Comparison of ENCODE assay signal across 23 cellular contexts in genomic region chr7:77459311-77459726, GRCh38. TPM values are rescaled to one million over a fixed set of nuclear protein-coding genes. Genes with fewer than 3 reads are reported as not detected.
DNase-seq lines count a peak whose midpoint lies in the region; ATAC-seq, FAIRE-seq and TF ChIP-seq lines count a peak whose summit lies in the region.
"Had no signal": no experiment of that assay in that cellular context is flagged by ENCODE, and none has a peak within 500 bp of the region (broad histone marks: within the 10 kb centered on the region; RNA-seq: fewer than 3 reads in every experiment).

No MANE protein-coding gene starts in this region.

- H3K27me3 ChIP-seq in HepG2 (ENCODE audit: control insufficient read depth in 1 of 2, insufficient read depth in 2 of 2, low read length in 2 of 2), result no peaks in the 10 kb centered on the region
- no peaks in the 10 kb centered on the region for H3K27me3 ChIP-seq in right lobe of liver
- H3K27me3 ChIP-seq in neutrophil, result no peaks in the 10 kb centered on the region
- H3K27me3 ChIP-seq: Peyer's patch had no signal

- peak; percentile 77 for FAIRE-seq in HepG2 (lab: Jason Lieb, UNC)
- FAIRE-seq: GM12878, GM18507 had no signal

- no peak overlapping the region for H3K9ac ChIP-seq in HepG2 (ENCODE audit: insufficient read depth, low read depth, low read length)
- H3K9ac ChIP-seq: GM23248, KMS-11 had no signal

- no peaks in the 10 kb centered on the region for H3K27me3 Mint-ChIP-seq in activated CD4-positive, alpha-beta T cell treated with anti-CD3 and anti-CD28 coated beads for 36 hours

- no peak overlapping the region for H2AFZ ChIP-seq in HepG2 (ENCODE audit: low read length)
- H2AFZ ChIP-seq in OCI-LY7 (ENCODE audit: low read length), result no peak overlapping the region
- H2AFZ ChIP-seq: GM23248 had no signal

- H3K79me2 ChIP-seq in HepG2 (ENCODE audit: insufficient read depth, low read length), result no peaks in the 10 kb centered on the region
- H3K79me2 ChIP-seq in OCI-LY7 (ENCODE audit: insufficient read depth, low read depth, low read length), result no peaks in the 10 kb centered on the region

- BruUV-seq in HepG2 (replicated peaks; lab: Mats Ljungman, UMichigan) (TSS peak; percentile 68), OCI-LY7 (replicated peaks; lab: Mats Ljungman, UMichigan) (no TSS peak)

- in situ Hi-C loops in HepG2 (cut with HindIII; ENCODE audit: extremely low pct_ligation_motif_present, low pct_unique_long_range_greater_than_20kb), result loop anchor here (5.0 kb wide), 1 partner anchor 78 kb away; the partner anchor contains the start of gene PTPN12

- ATAC-seq in HepG2 (peak; percentile 59), right lobe of liver (no peak), GM21526 (IDR thresholded peaks at IDR 0.05; ENCODE audit: low FRiP score, unreplicated experiment) (no peak)
- ATAC-seq in activated CD4-positive, alpha-beta T cell treated with anti-CD3 and anti-CD28 coated beads for 36 hours, result no peak
- ATAC-seq: GM12878, Right ventricle myocardium inferior had no signal

- 0% methylated on average over 2 of the region's 2 CpGs for WGBS in HepG2 (ENCODE audit: low lambda C conversion rate)
- 50% methylated on average over 2 of the region's 2 CpGs for WGBS in right lobe of liver (ENCODE audit: insufficient coverage, low coverage, low lambda C conversion rate, missing lambda C conversion rate)

- H3K36me3 ChIP-seq in HepG2 (replicated peaks in 1 of 2; ENCODE audit: control insufficient read depth in 1 of 2, insufficient read depth in 2 of 2, low read length in 2 of 2), result no peaks in the 10 kb centered on the region
- no peaks in the 10 kb centered on the region for H3K36me3 ChIP-seq in right lobe of liver
- H3K36me3 ChIP-seq in neutrophil, result no peaks in the 10 kb centered on the region
- no peaks in the 10 kb centered on the region for H3K36me3 ChIP-seq in OCI-LY7 (ENCODE audit: insufficient read depth, low read length)
- H3K36me3 ChIP-seq: Peyer's patch had no signal

- H3K27ac ChIP-seq in HepG2 (ENCODE audit: extremely low read length, insufficient read depth, low read length) (peak overlapping the region; percentile 68), right lobe of liver (no peak overlapping the region), neutrophil (peak overlapping the region; percentile 13), OCI-LY7 (ENCODE audit: low read depth, low read length, poor library complexity, severe bottlenecking) (no peak overlapping the region)
- H3K27ac ChIP-seq: GM23248, KMS-11, Peyer's patch, SK-N-MC had no signal

- H4K20me1 ChIP-seq in HepG2 (ENCODE audit: insufficient read depth, low read length) (no peaks in the 10 kb centered on the region), OCI-LY7 (ENCODE audit: insufficient read depth, low read length) (no peaks in the 10 kb centered on the region)

- no peak for TF ChIP-seq RAD21 in HepG2 (CRISPR knock-in tag; IDR thresholded peaks at IDR 0.05)

- H3K4me3 ChIP-seq in HepG2 (replicated peaks in 1 of 3; ENCODE audit: insufficient read depth in 1 of 3, low read depth in 2 of 3, low read length in 3 of 3) (peak overlapping the region in 2 of 3 experiments; percentile 5 to 23; a peak in 2 of 6 replicates), right lobe of liver (no peak overlapping the region), neutrophil (ENCODE audit: low read depth in 1 of 2, low read length in 1 of 2) (no peak overlapping the region), OCI-LY7 (ENCODE audit: low read depth, low read length, poor library complexity, severe bottlenecking) (no peak overlapping the region)
- H3K4me3 ChIP-seq: GM12878, GM23248, Peyer's patch, SK-N-MC had no signal

- H3K9me3 ChIP-seq in HepG2 (ENCODE audit: low read length) (no peaks in the 10 kb centered on the region), right lobe of liver (no peaks in the 10 kb centered on the region), neutrophil (no peaks in the 10 kb centered on the region), OCI-LY7 (ENCODE audit: low read length) (no peaks in the 10 kb centered on the region)
- H3K9me3 ChIP-seq: Peyer's patch had no signal

- H3K36me3 Mint-ChIP-seq in activated CD4-positive, alpha-beta T cell treated with anti-CD3 and anti-CD28 coated beads for 36 hours (ENCODE audit: low read depth), result no peaks in the 10 kb centered on the region

- TF ChIP-seq CTCF in HepG2 (CRISPR knock-in tag; IDR thresholded peaks at IDR 0.05) (no peak), right lobe of liver (IDR thresholded peaks at IDR 0.05) (no peak), neutrophil (IDR thresholded peaks at IDR 0.05) (no peak), OCI-LY7 (conservative IDR thresholded peaks at IDR 0.05; ENCODE audit: low read length) (no peak)

- POLR2A ChIA-PET in HepG2 (lab: Yijun Ruan, JAX), result no interaction called here
- POLR2A ChIA-PET in activated CD4-positive, alpha-beta T cell treated with anti-CD3 and anti-CD28 coated beads for 36 hours (lab: Charles Lee), result no interaction called here
- POLR2A ChIA-PET in OCI-LY7 (lab: Charles Lee), result interaction anchor here (0.7 kb wide), 1 partner anchor 19 kb away, joined by 4 read pairs; no protein-coding TSS in a partner anchor

- H3K4me3 Mint-ChIP-seq in activated CD4-positive, alpha-beta T cell treated with anti-CD3 and anti-CD28 coated beads for 36 hours, result no peak overlapping the region

- H3K9me2 ChIP-seq in OCI-LY7 (ENCODE audit: insufficient read depth, low read length), result no peaks in the 10 kb centered on the region

- H3K27ac Mint-ChIP-seq in activated CD4-positive, alpha-beta T cell treated with anti-CD3 and anti-CD28 coated beads for 36 hours, result no peak overlapping the region

- peaks cover 9% of the 10 kb centered on the region for H3K4me1 Mint-ChIP-seq in activated CD4-positive, alpha-beta T cell treated with anti-CD3 and anti-CD28 coated beads for 36 hours

- H3K4me1 ChIP-seq in HepG2 (ENCODE audit: insufficient read depth, low read length) (peaks cover 76% of the 10 kb centered on the region), right lobe of liver (no peaks in the 10 kb centered on the region), neutrophil (ENCODE audit: control insufficient read depth in 1 of 2, insufficient read depth in 1 of 2, low read depth in 1 of 2, low read length in 1 of 2) (peaks cover 71 to 73% of the 10 kb centered on the region in 2 experiments), OCI-LY7 (ENCODE audit: insufficient read depth, low read length, poor library complexity, severe bottlenecking) (no peaks in the 10 kb centered on the region)
- H3K4me1 ChIP-seq: Peyer's patch had no signal

- TF ChIP-seq POLR2A in HepG2 (IDR thresholded peaks at IDR 0.05; ENCODE audit: insufficient read depth in 1 of 2, low read depth in 2 of 2, low read length in 2 of 2) (no peak), right lobe of liver (IDR thresholded peaks at IDR 0.05) (no peak)

- H3K9me3 Mint-ChIP-seq in activated CD4-positive, alpha-beta T cell treated with anti-CD3 and anti-CD28 coated beads for 36 hours (ENCODE audit: low read depth), result no peaks in the 10 kb centered on the region

- intact Hi-C loops in HepG2 (cut with micrococcal nuclease; ENCODE audit: unreplicated experiment) (loop anchor here (2.0 kb wide), 1 partner anchor 51 kb away; no protein-coding TSS in a partner anchor), right lobe of liver (cut with DNase I) (no loop called here), OCI-LY7 (cut with micrococcal nuclease; ENCODE audit: unreplicated experiment) (no loop called here)
- intact Hi-C loops in activated CD4-positive, alpha-beta T cell treated with anti-CD3 and anti-CD28 coated beads for 36 hours (cut with DNase I, micrococcal nuclease), result no loop called here

- H3K4me2 ChIP-seq in HepG2 (ENCODE audit: low read depth, low read length), result peak overlapping the region; percentile 70
- H3K4me2 ChIP-seq in OCI-LY7 (ENCODE audit: low read length), result no peak overlapping the region
- H3K4me2 ChIP-seq: KMS-11 had no signal

- CTCF ChIA-PET in HepG2 (lab: Yijun Ruan, JAX; ENCODE audit: low intra/inter-chr PET ratio, low total read pairs) (no interaction called here), OCI-LY7 (lab: Charles Lee; ENCODE audit: unreplicated experiment) (no interaction called here)
- CTCF ChIA-PET in activated CD4-positive, alpha-beta T cell treated with anti-CD3 and anti-CD28 coated beads for 36 hours (lab: Charles Lee), result interaction anchor here (1.4 kb wide), 1 partner anchor 45 kb away, joined by 3 read pairs; no protein-coding TSS in a partner anchor

- DNase-seq in HepG2 (ENCODE audit: low spot score) (peak; percentile 88), right lobe of liver (no peak), NCI-H1417 treated with DMSO at 0.1 percent for 48 hours (lab: John Stamatoyannopoulos, UW) (peak; percentile 100), NCI-H748 (lab: John Stamatoyannopoulos, UW; ENCODE audit: unreplicated experiment) (peak; percentile 65), OCI-LY7 (ENCODE audit: low spot score) (no peak)
- no peak for DNase-seq in activated CD4-positive, alpha-beta T cell treated with anti-CD3 and anti-CD28 coated beads for 36 hours
- DNase-seq: GDM1, HCEC 1CT, MM.1S, NCI-H1436, NCI-H2107, NCI-H82, Peyer's patch, T-helper 1 cell, T1000 had no signal

- TF ChIP-seq EP300 in HepG2 (IDR thresholded peaks at IDR 0.05; ENCODE audit: low read depth in 2 of 2, low read length in 2 of 2) (peak in 1 of 2 experiments; percentile 94; a peak in 2 of 4 replicates), HepG2 (CRISPR knock-in tag; IDR thresholded peaks at IDR 0.05; ENCODE audit: borderline replicate concordance) (peak; percentile 26; the same call in 1 of the 2 replicates)

RNA-seq across cellular contexts. Expression of gene GSAP, which starts 43.2 kb away (rescaled TPM):
- total RNA-seq in HepG2 (2016; rRNA removed; fragmentation: Illumina TruSeq; extraction: Trizol) (15.6 and 34.6 TPM in 2 replicates), right lobe of liver (10 to 100 TPM; 14.1 to 34.6 (median 26.5) TPM), OCI-LY7 (2022) (0.55 TPM in 1 of 2 replicates, not detected in the other)
- 16.9 and 17.1 TPM in 2 replicates for total RNA-seq in HepG2 (2016; cell fraction: cytosol; rRNA removed; fragmentation: Illumina TruSeq; extraction: Trizol; ENCODE audit: low read depth)
- total RNA-seq in HepG2 (2016; cell fraction: insoluble cytoplasmic fraction; rRNA removed; fragmentation: Illumina TruSeq; extraction: Trizol), result 17.6 and 34.6 TPM in 2 replicates
- 15.9 and 18.6 TPM in 2 replicates for total RNA-seq in HepG2 (2016; cell fraction: membrane; rRNA removed; fragmentation: Illumina TruSeq; extraction: Trizol)
- total RNA-seq in HepG2 (2016; cell fraction: nucleus; rRNA removed; fragmentation: Illumina TruSeq; extraction: Trizol), result 83.9 and 97.3 TPM in 2 replicates
- 33.6 and 40.6 TPM in 2 replicates for polyA plus RNA-seq in HepG2 (2011; rRNA removed)
- 6.9 and 7.5 TPM in 2 replicates for polyA plus RNA-seq in HepG2 (2011; cell fraction: cytosol; rRNA removed)
- 125 and 131 TPM in 2 replicates for polyA plus RNA-seq in HepG2 (2011; cell fraction: nucleus; rRNA removed)
- 13.4 and 21.8 TPM in 2 replicates for polyA plus RNA-seq in HepG2 (2012)
- polyA plus RNA-seq in HepG2 (2016; cell fraction: cytosol; fragmentation: Illumina TruSeq; extraction: Trizol; ENCODE audit: low read depth), result 2.5 and 2.9 TPM in 2 replicates
- polyA plus RNA-seq in HepG2 (2016; cell fraction: insoluble cytoplasmic fraction; fragmentation: Illumina TruSeq; extraction: Trizol; ENCODE audit: low read depth), result 11.8 and 12.4 TPM in 2 replicates
- 5.4 and 5.5 TPM in 2 replicates for polyA plus RNA-seq in HepG2 (2016; cell fraction: membrane; fragmentation: Illumina TruSeq; extraction: Trizol; ENCODE audit: low read depth)
- 116 and 121 TPM in 2 replicates for polyA plus RNA-seq in HepG2 (2016; cell fraction: nucleus; fragmentation: Illumina TruSeq; extraction: Trizol; ENCODE audit: insufficient read depth, low read depth)
- polyA minus RNA-seq in HepG2 (2011; rRNA and poly(A)+ RNA removed; ENCODE audit: low replicate concordance), result 28.9 TPM in 1 of 2 replicates, not detected in the other
- polyA minus RNA-seq in HepG2 (2011; cell fraction: cytosol; rRNA and poly(A)+ RNA removed), result 5.1 and 7.3 TPM in 2 replicates
- 126 and 129 TPM in 2 replicates for polyA minus RNA-seq in HepG2 (2011; cell fraction: nucleus; rRNA and poly(A)+ RNA removed)
- 1 to 10 TPM; 1.1 to 1.4 TPM for total RNA-seq in activated CD4-positive, alpha-beta T cell treated with anti-CD3 and anti-CD28 coated beads for 36 hours
- total RNA-seq in OCI-LY7 (2014; rRNA removed; shearing (Covaris generic)), result not detected in 2 replicates

Comparison
In these comparisons a context has a peak if more than half of its experiments do, and no peak if none do; other contexts are left out.
1. DNase-seq: peak in HepG2 (single experiment), NCI-H1417 treated with DMSO at 0.1 percent for 48 hours (single experiment) and NCI-H748 (single experiment); none in right lobe of liver (0 of 3), activated CD4-positive, alpha-beta T cell treated with anti-CD3 and anti-CD28 coated beads for 36 hours (single experiment) and OCI-LY7 (single experiment).
2. H3K27ac ChIP-seq: peak in HepG2 (single experiment) and neutrophil (single experiment); none in right lobe of liver (0 of 3) and OCI-LY7 (single experiment).
3. H3K4me3 ChIP-seq: peak in HepG2 (2 of 3); none in right lobe of liver (0 of 3), neutrophil (0 of 2) and OCI-LY7 (single experiment).
4. RNA of gene GSAP, which starts 43.2 kb away (total RNA-seq): 15.6 to 97.3 TPM in HepG2 and 14.1 to 34.6 TPM in right lobe of liver; 1.1 to 1.4 TPM in activated CD4-positive, alpha-beta T cell treated with anti-CD3 and anti-CD28 coated beads for 36 hours and 0.55 TPM in OCI-LY7; every median in the first group is over 4 times any median in the second.